1 cellular context compared by ENCODE assay signal in genomic region chr14:24428628-24429394, GRCh38.
TF ChIP-seq lines count a peak whose summit lies in the region.

No MANE protein-coding gene starts in this region.

TF ChIP-seq in GM12878, 131 proteins besides CTCF, POLR2A, EP300 and RAD21:
- no peak for TF ChIP-seq FOS (IDR thresholded peaks at IDR 0.05; ENCODE audit: borderline replicate concordance, extremely low read depth, insufficient read length)
- no peak for TF ChIP-seq MAX (IDR thresholded peaks at IDR 0.05; ENCODE audit: low read depth, low read length)
- no peak for TF ChIP-seq ZNF217 (IDR thresholded peaks at IDR 0.05)
- TF ChIP-seq STAT1 (conservative IDR thresholded peaks at IDR 0.05), result no peak
- no peak for TF ChIP-seq HDAC2 (IDR thresholded peaks at IDR 0.05)
- TF ChIP-seq USF2 (IDR thresholded peaks at IDR 0.05; ENCODE audit: borderline replicate concordance, low read depth, low read length), result no peak
- no peak for TF ChIP-seq SMC3 (IDR thresholded peaks at IDR 0.05; ENCODE audit: borderline replicate concordance, low read length)
- TF ChIP-seq JUND (IDR thresholded peaks at IDR 0.05; ENCODE audit: low read depth, low read length), result no peak
- no peak for TF ChIP-seq ETV6 (conservative IDR thresholded peaks at IDR 0.05 in 1 of 2, IDR thresholded peaks at IDR 0.05 in 1 of 2; ENCODE audit: borderline replicate concordance in 1 of 2, low read depth in 1 of 2)
